In genomic region chr2:159903404-159904126, GRCh38 we compare ENCODE assay signal across 8 cellular contexts. TPM values are rescaled to one million over a fixed set of nuclear protein-coding genes. Genes with fewer than 3 reads are reported as not detected.
DNase-seq lines count a peak whose midpoint lies in the region; ATAC-seq and TF ChIP-seq lines count a peak whose summit lies in the region.

No MANE protein-coding gene starts in this region.

- DNase-seq in GM13977 (ENCODE audit: low spot score) (peak; percentile 35), Panc1 (ENCODE audit: low read depth, low spot score) (no peak), left colon (peak; percentile 55 to 69), SK-N-DZ (ENCODE audit: low spot score) (no peak), A172 (ENCODE audit: low spot score) (no peak)
- peak; percentile 11 for DNase-seq in activated naive CD8-positive, alpha-beta T cell treated with anti-CD3 and anti-CD28 coated beads, Interleukin-2, amount 50 U/mL, for 16 hours (ENCODE audit: low read depth, low spot score)
- peak in 2 of 3 donors; percentile 27 to 37 for DNase-seq in stimulated activated CD4-positive, alpha-beta T cell treated with anti-CD3 and anti-CD28 coated beads, TNF-alpha, amount 100 ng/mL, for 48 hours (ENCODE audit: low read depth in 3 of 3)

- TF ChIP-seq CTCF in GM13977 (IDR thresholded peaks at IDR 0.05; ENCODE audit: extremely low read depth, insufficient read depth, missing control alignments), result no peak
- TF ChIP-seq CTCF in Panc1 (IDR thresholded peaks at IDR 0.05), result no peak

- peaks cover 10% of the 10 kb centered on the region for H3K27me3 ChIP-seq in Panc1 (ENCODE audit: control insufficient read depth, insufficient read depth, low read length)

- in situ Hi-C loops in GM13977 (cut with MboI; ENCODE audit: low pct_unique_long_range_greater_than_20kb, low sequenced_read_pairs, unreplicated experiment) (no loop called here), Panc1 (cut with HindIII; ENCODE audit: low pct_unique_long_range_greater_than_20kb, low sequenced_read_pairs) (no loop called here)

- no peaks in the 10 kb centered on the region for H3K4me1 ChIP-seq in Panc1 (ENCODE audit: control insufficient read depth, insufficient read depth, low read length)

- CTCF ChIA-PET in Panc1 (lab: Charles Lee), result no interaction called here

- H3K27ac ChIP-seq in Panc1 (ENCODE audit: low read length), result no peak overlapping the region

- no peaks in the 10 kb centered on the region for H3K9me3 ChIP-seq in Panc1 (ENCODE audit: control insufficient read depth, insufficient read depth, low read depth, low read length)

- POLR2A ChIA-PET in Panc1 (lab: Charles Lee), result no interaction called here

- intact Hi-C loops in Panc1 (cut with micrococcal nuclease; ENCODE audit: unreplicated experiment) (no loop called here), left colon (cut with DNase I, micrococcal nuclease) (no loop called here)

- no TSS peak for BruUV-seq in Panc1 (replicated peaks; lab: Mats Ljungman, UMichigan)

- no peaks in the 10 kb centered on the region for H3K36me3 ChIP-seq in Panc1 (ENCODE audit: control insufficient read depth, insufficient read depth, low read length)

- ATAC-seq in HG02678 (IDR thresholded peaks at IDR 0.05; ENCODE audit: unreplicated experiment) (peak; percentile 39), Panc1 (peak; percentile 72), left colon (peak; percentile 49)

- H3K4me3 ChIP-seq in Panc1 (ENCODE audit: low read depth in 2 of 2, low read length in 2 of 2), result peak overlapping the region; percentile 37 to 66

RNA-seq across cellular contexts. Expression of gene LY75, which starts 1.0 kb away (rescaled TPM):
- total RNA-seq in Panc1 (2021; ENCODE audit: unreplicated experiment) (2.8 TPM), left colon (10 to 100 TPM; 34.9 to 55.9 TPM)
- 2.6 TPM for polyA plus RNA-seq in Panc1 (2012; ENCODE audit: insufficient read length)
- polyA plus RNA-seq in SK-N-DZ (2014; cell fraction: cytosol; rRNA removed), result not detected in 2 replicates
- polyA plus RNA-seq in SK-N-DZ (2014; cell fraction: nucleus; rRNA removed), result not detected in 2 replicates
- total RNA-seq in A172 (2014; rRNA removed; shearing (Covaris generic)), result 0.34 TPM in 1 of 2 replicates, not detected in the other

Comparison
In these comparisons a context has a peak if more than half of its experiments do, and no peak if none do; other contexts are left out.
1. DNase-seq: peak in GM13977 (single experiment), activated naive CD8-positive, alpha-beta T cell treated with anti-CD3 and anti-CD28 coated beads, Interleukin-2, amount 50 U/mL, for 16 hours (single experiment), left colon (2 of 2) and stimulated activated CD4-positive, alpha-beta T cell treated with anti-CD3 and anti-CD28 coated beads, TNF-alpha, amount 100 ng/mL, for 48 hours (2 of 3); none in Panc1 (single experiment), SK-N-DZ (single experiment) and A172 (single experiment).
2. Peak in every context shown above with its lines, with median percentiles within 50 percentile points of each other: ATAC-seq.